ENCODE assay signal across 15 cellular contexts in genomic region chr7:36690514-36691187, GRCh38. TPM values are rescaled to one million over a fixed set of nuclear protein-coding genes. Genes with fewer than 3 reads are reported as not detected.
DNase-seq lines count a peak whose midpoint lies in the region; ATAC-seq and TF ChIP-seq lines count a peak whose summit lies in the region.
"Had no signal": no experiment of that assay in that cellular context is flagged by ENCODE, and none has a peak within 500 bp of the region (broad histone marks: within the 10 kb centered on the region; RNA-seq: fewer than 3 reads in every experiment).

No MANE protein-coding gene starts in this region.

- ATAC-seq in mucosa of descending colon (peak; percentile 28), HG03432 (IDR thresholded peaks at IDR 0.05; ENCODE audit: unreplicated experiment) (no peak)
- ATAC-seq: body of pancreas, heart left ventricle, upper lobe of right lung had no signal

- H3K27me3 ChIP-seq in OCI-LY3 (ENCODE audit: low read depth, low read length) (no peaks in the 10 kb centered on the region), hepatocyte (no peaks in the 10 kb centered on the region), neuronal stem cell (ENCODE audit: control insufficient read depth in 3 of 3, insufficient read depth in 3 of 3, low read depth in 1 of 3, low read length in 3 of 3) (no peaks in the 10 kb centered on the region)
- H3K27me3 ChIP-seq: body of pancreas, heart left ventricle, upper lobe of right lung had no signal

- H4K20me1 ChIP-seq in OCI-LY3 (ENCODE audit: insufficient read depth, low read length) = no peaks in the 10 kb centered on the region
- H4K20me1 ChIP-seq in hepatocyte (ENCODE audit: insufficient read depth, poor library complexity, severe bottlenecking) = no peaks in the 10 kb centered on the region

- no peak overlapping the region for H2BK5ac ChIP-seq in neuronal stem cell (ENCODE audit: low read length)

- H3K4me1 Mint-ChIP-seq in T-helper 2 cell treated with Interferon-gamma antibody and Interleukin-4, amounts not matched to agents 5 μg/mL and 100 μg/mL, for 36 hours (ENCODE audit: low read depth) = peaks cover 59% of the 10 kb centered on the region

- H3K9me3 Mint-ChIP-seq in T-helper 2 cell treated with Interferon-gamma antibody and Interleukin-4, amounts not matched to agents 5 μg/mL and 100 μg/mL, for 36 hours = peaks cover 3% of the 10 kb centered on the region

- no peak overlapping the region for H4K91ac ChIP-seq in neuronal stem cell (ENCODE audit: low read depth, low read length, poor library complexity)

- H3K9me3 ChIP-seq in OCI-LY3 (ENCODE audit: insufficient read depth, low read length) = no peaks in the 10 kb centered on the region
- H3K9me3 ChIP-seq in mucosa of descending colon = no peaks in the 10 kb centered on the region
- no peaks in the 10 kb centered on the region for H3K9me3 ChIP-seq in hepatocyte (ENCODE audit: low read depth)
- H3K9me3 ChIP-seq in neuronal stem cell (replicated peaks in 1 of 2; ENCODE audit: control insufficient read depth in 2 of 2, insufficient read depth in 1 of 2, low read depth in 1 of 2, low read length in 2 of 2) = no peaks in the 10 kb centered on the region
- H3K9me3 ChIP-seq: body of pancreas, heart left ventricle, left ventricle myocardium inferior, upper lobe of right lung had no signal

- H2BK120ac ChIP-seq in neuronal stem cell (ENCODE audit: low read depth, low read length) = no peak overlapping the region

- no peak overlapping the region for H4K8ac ChIP-seq in neuronal stem cell (ENCODE audit: low read depth, low read length)

- no peak overlapping the region for H3K18ac ChIP-seq in neuronal stem cell (ENCODE audit: low read length)

- peak overlapping the region; percentile 60 for H3K4me3 Mint-ChIP-seq in T-helper 2 cell treated with Interferon-gamma antibody and Interleukin-4, amounts not matched to agents 5 μg/mL and 100 μg/mL, for 36 hours

- no peak overlapping the region for H2BK12ac ChIP-seq in neuronal stem cell (ENCODE audit: low read length)

- no peak overlapping the region for H3K14ac ChIP-seq in neuronal stem cell (ENCODE audit: low read length)

- peak overlapping the region; percentile 54 for H3K4me2 ChIP-seq in OCI-LY3 (ENCODE audit: low read length)
- no peak overlapping the region for H3K4me2 ChIP-seq in hepatocyte
- H3K4me2 ChIP-seq in neuronal stem cell (ENCODE audit: insufficient read depth, low read length, poor library complexity, severe bottlenecking) = no peak overlapping the region

- no peaks in the 10 kb centered on the region for H3K9me2 ChIP-seq in hepatocyte (replicated peaks; ENCODE audit: insufficient read depth)

- H2AFZ ChIP-seq in OCI-LY3 (ENCODE audit: low read depth, low read length) = no peak overlapping the region
- H2AFZ ChIP-seq in hepatocyte = no peak overlapping the region
- no peak overlapping the region for H2AFZ ChIP-seq in neuronal stem cell (ENCODE audit: low read length)

- H3K79me2 ChIP-seq in OCI-LY3 (ENCODE audit: low read length) = no peaks in the 10 kb centered on the region
- no peaks in the 10 kb centered on the region for H3K79me2 ChIP-seq in hepatocyte

- H3K79me1 ChIP-seq in neuronal stem cell (ENCODE audit: low read depth, low read length) = no peaks in the 10 kb centered on the region

- no peaks in the 10 kb centered on the region for H3K27me3 Mint-ChIP-seq in T-helper 2 cell treated with Interferon-gamma antibody and Interleukin-4, amounts not matched to agents 5 μg/mL and 100 μg/mL, for 36 hours (ENCODE audit: low read depth)

- no peak overlapping the region for H2AK5ac ChIP-seq in neuronal stem cell (ENCODE audit: low read depth, low read length)

- no peak for DNase-seq in T-helper 2 cell treated with Interferon-gamma antibody and Interleukin-4, amounts not matched to agents 5 μg/mL and 100 μg/mL, for 36 hours (ENCODE audit: low spot score)
- DNase-seq in T-helper 2 cell (no peak), GM20000 (ENCODE audit: low spot score) (peak; percentile 14), mucosa of descending colon (no peak), hepatocyte (ENCODE audit: low spot score) (no peak), neuronal stem cell (ENCODE audit: low spot score) (no peak)
- DNase-seq: body of pancreas, heart left ventricle, left ventricle myocardium inferior, NCI-H524 treated with DMSO at 0.1 percent for 48 hours, occipital lobe, upper lobe of right lung had no signal

- peaks cover 33% of the 10 kb centered on the region for H3K4me1 ChIP-seq in OCI-LY3 (ENCODE audit: low read length)
- H3K4me1 ChIP-seq in mucosa of descending colon (ENCODE audit: low read depth) = no peaks in the 10 kb centered on the region
- H3K4me1 ChIP-seq in hepatocyte (ENCODE audit: insufficient read depth) = no peaks in the 10 kb centered on the region
- peaks cover 0 to 1% of the 10 kb centered on the region in 2 donors for H3K4me1 ChIP-seq in neuronal stem cell (ENCODE audit: control insufficient read depth in 2 of 2, insufficient read depth in 1 of 2, low read depth in 1 of 2, low read length in 2 of 2)
- H3K4me1 ChIP-seq: body of pancreas, left ventricle myocardium inferior, upper lobe of right lung had no signal

- H3K9ac ChIP-seq in OCI-LY3 (ENCODE audit: low read length) = no peak overlapping the region
- no peak overlapping the region for H3K9ac ChIP-seq in neuronal stem cell (ENCODE audit: low read depth, low read length, poor library complexity)

- peaks cover 39% of the 10 kb centered on the region for H3K36me3 Mint-ChIP-seq in T-helper 2 cell treated with Interferon-gamma antibody and Interleukin-4, amounts not matched to agents 5 μg/mL and 100 μg/mL, for 36 hours (ENCODE audit: low read depth)

- no peaks in the 10 kb centered on the region for H3K36me3 ChIP-seq in OCI-LY3 (replicated peaks; ENCODE audit: low read depth, low read length)
- no peaks in the 10 kb centered on the region for H3K36me3 ChIP-seq in mucosa of descending colon (ENCODE audit: low read depth)
- no peaks in the 10 kb centered on the region for H3K36me3 ChIP-seq in hepatocyte (replicated peaks; ENCODE audit: insufficient read depth, low read depth)
- no peaks in the 10 kb centered on the region for H3K36me3 ChIP-seq in neuronal stem cell (replicated peaks in 1 of 2; ENCODE audit: control insufficient read depth in 2 of 2, insufficient read depth in 2 of 2, low read length in 2 of 2)
- H3K36me3 ChIP-seq: left ventricle myocardium inferior, upper lobe of right lung had no signal

- WGBS in hepatocyte (ENCODE audit: low lambda C conversion rate, missing lambda C conversion rate) = 64% methylated on average over 6 of the region's 6 CpGs
- no CpG with 5 or more reads among the region's 6 CpGs for WGBS in neuronal stem cell (ENCODE audit: extremely low coverage in 2 of 2, insufficient read length in 2 of 2, insufficient replicate concordance in 1 of 2), 2 donors

- H3K4me3 ChIP-seq in OCI-LY3 (ENCODE audit: low read length) (peak overlapping the region; percentile 1; the same call in 1 of the 2 replicates), mucosa of descending colon (no peak overlapping the region), hepatocyte (no peak overlapping the region), neuronal stem cell (ENCODE audit: low read length in 2 of 2) (no peak overlapping the region)
- H3K4me3 ChIP-seq: body of pancreas, heart left ventricle, left ventricle myocardium inferior, upper lobe of right lung had no signal

- H3K4ac ChIP-seq in neuronal stem cell (ENCODE audit: low read length) = no peak overlapping the region

- H3K23ac ChIP-seq in neuronal stem cell (ENCODE audit: low read depth, low read length, poor library complexity) = no peak overlapping the region

- no peak overlapping the region for H2BK15ac ChIP-seq in neuronal stem cell (ENCODE audit: low read length)

- TF ChIP-seq CTCF in GM20000 (IDR thresholded peaks at IDR 0.05; ENCODE audit: extremely low read depth, missing control alignments) (no peak), OCI-LY3 (IDR thresholded peaks at IDR 0.05; ENCODE audit: low read depth, low read length) (no peak), mucosa of descending colon (IDR thresholded peaks at IDR 0.05) (no peak), hepatocyte (IDR thresholded peaks at IDR 0.05; ENCODE audit: poor library complexity) (no peak)

- intact Hi-C loops in mucosa of descending colon (cut with DNase I, micrococcal nuclease) = no loop called here

- H3K27ac ChIP-seq in OCI-LY3 (ENCODE audit: low read length) (no peak overlapping the region), hepatocyte (no peak overlapping the region), neuronal stem cell (replicated peaks; ENCODE audit: low read length) (no peak overlapping the region)
- H3K27ac ChIP-seq: body of pancreas, heart left ventricle, left ventricle myocardium inferior, upper lobe of right lung had no signal

- peak overlapping the region; percentile 93 for H3K27ac Mint-ChIP-seq in T-helper 2 cell treated with Interferon-gamma antibody and Interleukin-4, amounts not matched to agents 5 μg/mL and 100 μg/mL, for 36 hours

RNA-seq across cellular contexts. Expression of gene AOAH, which starts 33.6 kb away (rescaled TPM):
- total RNA-seq in mucosa of descending colon = 10 to 100 TPM; 15.7 to 36.1 (median 28.8) TPM
- 2.4 and 5.4 TPM in 2 replicates for total RNA-seq in hepatocyte
- 3.9 and 4.8 TPM in 2 replicates for polyA plus RNA-seq in hepatocyte
- polyA plus RNA-seq in neuronal stem cell (2013, experiment 1 of 2) = 0.70 TPM
- polyA plus RNA-seq in neuronal stem cell (2013, experiment 2 of 2) = 1.1 TPM
- total RNA-seq: endothelial cell of umbilical vein had no signal
- polyA plus RNA-seq: endothelial cell of umbilical vein had no signal
